Comparison of ENCODE assay signal across 1 cellular context in the genomic region with DNA sequence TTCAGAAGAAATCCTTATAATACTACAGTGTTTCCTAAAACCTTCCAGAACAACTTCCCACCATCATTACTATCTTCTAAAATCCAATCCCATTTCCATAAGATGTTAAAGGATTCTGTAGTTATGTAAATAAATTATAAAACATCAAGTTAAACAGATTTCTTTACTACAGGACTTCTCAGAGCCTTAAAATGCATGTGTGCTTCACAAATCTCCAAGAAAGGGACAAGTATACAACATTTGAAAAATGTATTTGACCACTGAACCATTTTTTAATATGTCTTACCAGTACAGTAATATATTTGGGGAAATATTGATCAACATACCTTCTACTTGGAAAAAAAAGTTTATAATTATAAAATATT.
TF ChIP-seq lines count a peak whose summit lies in the region.

No MANE protein-coding gene starts in this region.

TF ChIP-seq in WTC11, 78 proteins besides CTCF, POLR2A, EP300 and RAD21 (continued from another document):
- TF ChIP-seq ZNF512 (CRISPR knock-in tag; IDR thresholded peaks at IDR 0.05; ENCODE audit: borderline replicate concordance), result no peak
- no peak for TF ChIP-seq ZNF263 (CRISPR knock-in tag; IDR thresholded peaks at IDR 0.05; ENCODE audit: low read depth)
- no peak for TF ChIP-seq ZNF317 (CRISPR knock-in tag; IDR thresholded peaks at IDR 0.05; ENCODE audit: borderline replicate concordance, low read depth)
- TF ChIP-seq ZNF219 (CRISPR knock-in tag; IDR thresholded peaks at IDR 0.05; ENCODE audit: borderline replicate concordance), result no peak
- TF ChIP-seq ATF2 (CRISPR knock-in tag; IDR thresholded peaks at IDR 0.05; ENCODE audit: borderline replicate concordance, low read depth), result no peak
- TF ChIP-seq GTF2I (CRISPR knock-in tag; conservative IDR thresholded peaks at IDR 0.05), result no peak
